ENCODE assay signal across 18 cellular contexts in the genomic region with DNA sequence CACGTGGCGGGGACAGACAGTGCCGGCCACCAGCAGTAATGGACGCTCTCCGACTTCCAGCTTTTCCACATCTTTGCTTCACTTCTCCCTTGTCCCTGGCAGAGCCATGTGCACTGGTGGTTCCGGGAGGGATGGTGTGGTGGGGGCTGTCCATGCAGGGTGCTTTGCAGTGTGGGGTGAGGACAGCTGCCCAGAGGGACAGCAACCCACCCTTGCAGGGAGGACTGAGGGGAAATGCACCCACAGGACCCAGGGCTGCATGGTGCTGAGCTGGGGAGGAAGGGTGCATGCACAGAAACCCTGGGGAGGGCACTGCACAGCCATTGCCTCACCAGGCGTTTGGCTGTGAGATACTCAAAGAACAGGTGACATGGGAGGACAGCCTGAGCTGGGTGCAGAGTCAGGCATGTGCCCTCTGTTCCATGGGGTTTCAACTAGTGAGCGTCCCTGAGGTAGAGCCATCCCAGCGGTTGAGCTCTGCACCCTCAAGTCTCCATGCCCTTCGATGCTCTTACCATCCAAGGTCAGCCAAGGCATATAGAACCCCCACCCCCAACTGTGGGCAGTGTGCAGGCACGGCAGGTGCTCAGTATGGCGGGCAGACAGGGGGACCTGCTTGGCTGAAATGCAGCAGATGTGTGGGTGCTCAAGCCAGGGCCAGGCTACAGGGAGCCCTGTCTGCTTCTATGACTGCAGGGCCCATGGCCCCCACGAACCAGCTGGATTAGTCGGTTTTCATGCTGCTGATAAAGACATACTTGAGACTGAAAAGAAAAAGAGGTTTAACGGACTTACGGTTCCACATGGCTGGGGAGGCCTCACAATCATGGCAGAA.
DNase-seq lines count a peak whose midpoint lies in the region; ATAC-seq and TF ChIP-seq lines count a peak whose summit lies in the region.
"Had no signal": no experiment of that assay in that cellular context is flagged by ENCODE, and none has a peak within 500 bp of the region (broad histone marks: within the 10 kb centered on the region; RNA-seq: fewer than 3 reads in every experiment).

No MANE protein-coding gene starts in this region.

- no peak overlapping the region for H3K27ac ChIP-seq in Peyer's patch
- no peak overlapping the region for H3K27ac ChIP-seq in coronary artery
- H3K27ac ChIP-seq: BLaER1 treated with 17β-estradiol and CSF1 and Interleukin-3, amounts not matched to agents 10 nM and 100 nM had no signal

- no peak for TF ChIP-seq CTCF in Peyer's patch (IDR thresholded peaks at IDR 0.05)
- TF ChIP-seq CTCF in omental fat pad (IDR thresholded peaks at IDR 0.05) = no peak
- no peak for TF ChIP-seq CTCF in coronary artery (IDR thresholded peaks at IDR 0.05)

- ATAC-seq in left lobe of liver (no peak), omental fat pad (ENCODE audit: low FRiP score) (no peak)
- ATAC-seq: CD8-positive, alpha-beta T cell; GM12878 had no signal

- no peaks in the 10 kb centered on the region for H3K9me3 ChIP-seq in Peyer's patch
- H3K9me3 ChIP-seq: BLaER1 treated with 17β-estradiol and CSF1 and Interleukin-3, amounts not matched to agents 10 nM and 100 nM had no signal

- no peaks in the 10 kb centered on the region for H3K27me3 ChIP-seq in Peyer's patch
- H3K27me3 ChIP-seq: BLaER1 treated with 17β-estradiol and CSF1 and Interleukin-3, amounts not matched to agents 10 nM and 100 nM had no signal

- DNase-seq in Peyer's patch (peak in 2 of 3 donors; percentile 5 to 28), left lobe of liver (ENCODE audit: low spot score) (peak; percentile 29), omental fat pad (ENCODE audit: low spot score) (peak; percentile 7), ureter (ENCODE audit: low spot score) (peak; percentile 38), GM19240 (ENCODE audit: insufficient read length, low spot score) (no peak), coronary artery (ENCODE audit: low spot score) (no peak), OCI-M1 (lab: John Stamatoyannopoulos, UW) (no peak)
- DNase-seq: Calu3, DMS53, EL, HFFc6, KBM-7, NCI-H1694 treated with DMSO at 0.1 percent for 48 hours, NCI-H510A, NCI-H82 had no signal

- H3K4me1 ChIP-seq in Peyer's patch = peaks cover 0 to 11% (median 0%) of the 10 kb centered on the region in 4 donors

- H3K36me3 ChIP-seq in Peyer's patch = no peaks in the 10 kb centered on the region
- H3K36me3 ChIP-seq: BLaER1 treated with 17β-estradiol and CSF1 and Interleukin-3, amounts not matched to agents 10 nM and 100 nM had no signal

- H3K4me3 ChIP-seq in Peyer's patch (no peak overlapping the region), coronary artery (no peak overlapping the region)
- H3K4me3 ChIP-seq: BLaER1 treated with 17β-estradiol and CSF1 and Interleukin-3, amounts not matched to agents 10 nM and 100 nM; GM12878 had no signal

- TF ChIP-seq POLR2A in Peyer's patch (IDR thresholded peaks at IDR 0.05) = no peak

Comparison
In these comparisons a context has a peak if more than half of its experiments do, and no peak if none do; other contexts are left out.
1. DNase-seq: peak in Peyer's patch (2 of 3), left lobe of liver (single experiment), omental fat pad (single experiment) and ureter (single experiment); none in GM19240 (single experiment), coronary artery (single experiment) and OCI-M1 (single experiment).